Comparison of ENCODE assay signal across 16 cellular contexts in the genomic region with DNA sequence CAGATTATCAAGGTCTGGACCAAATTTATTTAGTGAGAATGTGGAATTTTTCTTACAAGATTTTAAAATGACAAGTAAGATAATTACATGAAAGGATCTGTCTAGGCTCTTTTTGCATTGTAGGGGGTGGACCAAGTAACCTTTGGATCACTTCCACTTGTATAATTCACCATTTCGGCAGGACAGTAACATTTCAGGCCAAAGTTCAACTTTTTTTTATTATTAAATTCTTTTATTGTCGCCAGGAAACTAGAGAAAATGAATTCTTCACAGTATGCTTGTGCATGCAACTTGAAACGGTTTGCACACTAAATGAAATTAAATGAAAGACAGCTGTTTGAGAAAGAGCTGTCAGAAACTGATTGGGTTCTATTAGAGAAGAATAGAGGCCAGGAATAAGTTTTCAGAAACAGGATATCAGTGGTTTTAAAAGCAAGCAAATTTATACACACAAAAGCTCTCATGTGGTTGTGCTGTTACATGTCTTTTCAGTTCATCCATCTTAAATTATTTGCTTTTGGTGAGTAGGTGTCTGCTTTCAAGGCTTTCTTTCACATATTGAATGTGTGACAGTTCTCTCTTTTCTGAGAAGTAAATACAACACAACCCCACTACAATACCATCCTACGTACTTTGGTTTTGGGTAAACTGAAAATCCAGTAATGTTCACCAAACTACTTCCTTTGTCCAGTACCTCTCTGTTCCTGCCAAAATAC.
DNase-seq lines count a peak whose midpoint lies in the region; ATAC-seq and TF ChIP-seq lines count a peak whose summit lies in the region.
"Had no signal": no experiment of that assay in that cellular context is flagged by ENCODE, and none has a peak within 500 bp of the region (broad histone marks: within the 10 kb centered on the region; RNA-seq: fewer than 3 reads in every experiment).

No MANE protein-coding gene starts in this region.

- TF ChIP-seq POLR2A in uterus (IDR thresholded peaks at IDR 0.05) (no peak), tibial nerve (IDR thresholded peaks at IDR 0.05) (no peak)

- no peak overlapping the region for H2BK5ac ChIP-seq in mesendoderm (ENCODE audit: low read length)

- TF ChIP-seq CTCF in uterus (IDR thresholded peaks at IDR 0.05) (no peak), tibial nerve (IDR thresholded peaks at IDR 0.05) (no peak)

- H3K27ac ChIP-seq in mesendoderm (ENCODE audit: low read depth, low read length) (no peak overlapping the region), uterus (peak overlapping the region; percentile 48 to 62), tibial nerve (no peak overlapping the region)
- H3K27ac ChIP-seq: cardiac muscle cell, gastrocnemius medialis, GM23248, psoas muscle had no signal

- H3K36me3 ChIP-seq in mesendoderm (ENCODE audit: control insufficient read depth, insufficient read depth, low read length) (no peaks in the 10 kb centered on the region), uterus (no peaks in the 10 kb centered on the region), tibial nerve (no peaks in the 10 kb centered on the region)
- H3K36me3 ChIP-seq: cardiac muscle cell, gastrocnemius medialis had no signal

- H3K4me2 ChIP-seq in mesendoderm (ENCODE audit: low read length), result no peak overlapping the region

- H3K4me1 ChIP-seq in mesendoderm (ENCODE audit: control insufficient read depth, low read depth, low read length) (peaks cover 7% of the 10 kb centered on the region), uterus (no peaks in the 10 kb centered on the region), tibial nerve (peaks cover 0 to 17% (median 0%) of the 10 kb centered on the region in 4 donors)

- no peaks in the 10 kb centered on the region for H3K79me1 ChIP-seq in mesendoderm (ENCODE audit: low read length)

- peak overlapping the region; percentile 36 for H2BK15ac ChIP-seq in mesendoderm (replicated peaks; ENCODE audit: low read depth)

- ATAC-seq in SK-N-SH treated with all-trans-retinoic acid at 6 μM for 48 hours, result peak; percentile 69
- ATAC-seq: gastrocnemius medialis, psoas muscle had no signal

- H3K4ac ChIP-seq in mesendoderm (ENCODE audit: low read depth, low read length), result peak overlapping the region; percentile 79

- H3K56ac ChIP-seq in mesendoderm (ENCODE audit: low read length), result no peak overlapping the region

- H3K23ac ChIP-seq in mesendoderm (ENCODE audit: low read length), result no peak overlapping the region

- H3K79me2 ChIP-seq in mesendoderm (ENCODE audit: control insufficient read depth, insufficient read depth, low read length), result no peaks in the 10 kb centered on the region

- H2AK5ac ChIP-seq in mesendoderm (ENCODE audit: low read length), result no peak overlapping the region

- no peak overlapping the region for H3K9ac ChIP-seq in mesendoderm (ENCODE audit: low read length)
- H3K9ac ChIP-seq: GM23248 had no signal

- WGBS in mesendoderm (ENCODE audit: extremely low coverage, insufficient coverage, low lambda C conversion rate), result no CpG with 5 or more reads among the region's 4 CpGs
- WGBS in tibial nerve, 2 donors, result 34 to 38% methylated on average over 4 of the region's 4 CpGs

- H3K18ac ChIP-seq in mesendoderm (ENCODE audit: low read length), result no peak overlapping the region

- DNase-seq in NCI-H2029 treated with DMSO at 0.1 percent for 48 hours (lab: John Stamatoyannopoulos, UW) (peak; percentile 40), NCI-H2029 (lab: John Stamatoyannopoulos, UW) (no peak), mesendoderm (no peak), uterus (no peak), tibial nerve (ENCODE audit: low spot score in 2 of 2) (no peak), retina (no peak)
- DNase-seq in activated naive CD4-positive, alpha-beta T cell treated with anti-CD3 and anti-CD28 coated beads, Interleukin-2, amount 50 U/mL, for 16 hours, result no peak
- DNase-seq: activated naive CD4-positive, alpha-beta T cell treated with Interleukin-2 at 50 U/mL for 16 hours; gastrocnemius medialis; GM23248; KBM-7; NCI-H1436 treated with DMSO at 0.1 percent for 48 hours; psoas muscle; stimulated activated CD4-positive, alpha-beta T cell treated with anti-CD3 and anti-CD28 coated beads, Interleukin-2, amount 100 ng/mL, for 48 hours had no signal

- intact Hi-C loops in uterus (cut with DNase I; ENCODE audit: low total_unique reads), result no loop called here

- H3K4me3 ChIP-seq in mesendoderm (ENCODE audit: low read length), result no peak overlapping the region
- no peak overlapping the region for H3K4me3 ChIP-seq in uterus
- H3K4me3 ChIP-seq in tibial nerve, result no peak overlapping the region
- H3K4me3 ChIP-seq: cardiac muscle cell, gastrocnemius medialis, GM23248, psoas muscle had no signal

- no peak for TF ChIP-seq EP300 in tibial nerve (IDR thresholded peaks at IDR 0.05)

- H4K8ac ChIP-seq in mesendoderm (ENCODE audit: low read depth, low read length), result no peak overlapping the region

- H3K9me3 ChIP-seq in uterus (no peaks in the 10 kb centered on the region), tibial nerve (no peaks in the 10 kb centered on the region)
- H3K9me3 ChIP-seq: gastrocnemius medialis, psoas muscle had no signal

- no peak overlapping the region for H4K5ac ChIP-seq in mesendoderm (ENCODE audit: low read length)

- H3K27me3 ChIP-seq in mesendoderm (ENCODE audit: insufficient read depth, low read length, poor library complexity), result no peaks in the 10 kb centered on the region
- no peaks in the 10 kb centered on the region for H3K27me3 ChIP-seq in uterus
- no peaks in the 10 kb centered on the region for H3K27me3 ChIP-seq in tibial nerve
- H3K27me3 ChIP-seq: cardiac muscle cell, gastrocnemius medialis had no signal

- H2BK120ac ChIP-seq in mesendoderm (ENCODE audit: low read depth, low read length), result no peak overlapping the region

TF ChIP-seq in SK-N-SH treated with all-trans-retinoic acid at 6 μM for 48 hours, 23 proteins besides CTCF, POLR2A, EP300 and RAD21:
- TF ChIP-seq CSRNP3 (CRISPR knock-in tag; IDR thresholded peaks at IDR 0.05), result no peak
- TF ChIP-seq ZNF8 (CRISPR knock-in tag; IDR thresholded peaks at IDR 0.05), result no peak
- TF ChIP-seq ZFP3 (CRISPR knock-in tag; IDR thresholded peaks at IDR 0.05), result no peak

Comparison
In these comparisons a context has a peak if more than half of its experiments do, and no peak if none do; other contexts are left out.
1. H3K27ac ChIP-seq: peak in uterus (2 of 2); none in mesendoderm (single experiment) and tibial nerve (0 of 4).